ENCODE assay signal across 23 cellular contexts in genomic region chr3:129100274-129100673, GRCh38. TPM values are rescaled to one million over a fixed set of nuclear protein-coding genes. Genes with fewer than 3 reads are reported as not detected.
"Had no signal": no experiment of that assay in that cellular context is flagged by ENCODE, and none has a peak within 500 bp of the region (broad histone marks: within the 10 kb centered on the region; RNA-seq: fewer than 3 reads in every experiment).

No MANE protein-coding gene starts in this region.

- H3K27ac ChIP-seq: colonic mucosa, hepatocyte, suprapubic skin, WERI-Rb-1 had no signal

- H3K4me1 ChIP-seq: colonic mucosa, suprapubic skin had no signal

- H3K27me3 Mint-ChIP-seq: brain, memory B cell had no signal

- ATAC-seq: esophagus mucosa, left ventricle myocardium superior, mucosa of descending colon, SK-N-SH treated with all-trans-retinoic acid at 6 μM for 48 hours had no signal

- H3K27ac Mint-ChIP-seq: brain, memory B cell, nephron had no signal

- H3K4me3 Mint-ChIP-seq: brain; memory B cell; nephron; T-helper 1 cell treated with Interleukin-12 subunit alpha and Interleukin-12 subunit beta and Interleukin-4 antibody, amounts not matched to agents 30 μg/mL and 1 μg/mL, for 36 hours had no signal

- H3K4me3 ChIP-seq: colonic mucosa, hepatocyte, mucosa of descending colon, suprapubic skin had no signal

- H3K36me3 ChIP-seq: colonic mucosa, suprapubic skin, WERI-Rb-1 had no signal

- H3K9me3 Mint-ChIP-seq: T-helper 1 cell treated with Interleukin-12 subunit alpha and Interleukin-12 subunit beta and Interleukin-4 antibody, amounts not matched to agents 30 μg/mL and 1 μg/mL, for 36 hours had no signal

- H3K9me3 ChIP-seq: colonic mucosa, mucosa of descending colon, suprapubic skin had no signal

- H3K4me1 Mint-ChIP-seq: brain, nephron had no signal

- DNase-seq: activated gamma-delta T cell; amygdala; central memory CD4-positive, alpha-beta T cell; colonic mucosa; left ventricle myocardium superior; mucosa of descending colon; nucleus accumbens; retina; SHP77 treated with DMSO at 0.1 percent for 48 hours; stimulated activated CD4-positive, alpha-beta T cell treated with anti-CD3 and anti-CD28 coated beads, Interleukin-4, amount 100 ng/mL, for 1 hour; stimulated activated naive CD4-positive, alpha-beta T cell; trophoblast cell; WERI-Rb-1 had no signal

- H3K27me3 ChIP-seq: colonic mucosa, hepatocyte, suprapubic skin had no signal

RNA-seq across cellular contexts. Expression of gene GP9, which starts 39.7 kb away (rescaled TPM):
- total RNA-seq: esophagus mucosa, hepatocyte, kidney epithelial cell, left ventricle myocardium superior, skeletal muscle tissue, suprapubic skin had no signal
- polyA plus RNA-seq: hepatocyte had no signal
